Comparison of ENCODE assay signal across 1 cellular context in genomic region chr9:135924628-135925338, GRCh38.
TF ChIP-seq lines count a peak whose summit lies in the region.

No MANE protein-coding gene starts in this region.

TF ChIP-seq in K562, 482 proteins besides CTCF, POLR2A, EP300 and RAD21:
- no peak for TF ChIP-seq RREB1 (CRISPR knock-in tag; IDR thresholded peaks at IDR 0.05)
- peak; percentile 68 for TF ChIP-seq CEBPB (tag; IDR thresholded peaks at IDR 0.05)
- peak; percentile 14 for TF ChIP-seq RBM22 (IDR thresholded peaks at IDR 0.05; ENCODE audit: low read depth, low read length, poor library complexity, severe bottlenecking)
- 0 out of 2 replicates have a peak, but pooled peaks have one; percentile 28 for TF ChIP-seq SUPT5H (IDR thresholded peaks at IDR 0.05)
- TF ChIP-seq SMAD3 (CRISPR knock-in tag; conservative IDR thresholded peaks at IDR 0.05) = no peak
- peak; percentile 96 for TF ChIP-seq ZBTB33 (CRISPR knock-in tag; IDR thresholded peaks at IDR 0.05)
TF ChIP-seq in K562: peak in this region for 4.
